In the genomic region with DNA sequence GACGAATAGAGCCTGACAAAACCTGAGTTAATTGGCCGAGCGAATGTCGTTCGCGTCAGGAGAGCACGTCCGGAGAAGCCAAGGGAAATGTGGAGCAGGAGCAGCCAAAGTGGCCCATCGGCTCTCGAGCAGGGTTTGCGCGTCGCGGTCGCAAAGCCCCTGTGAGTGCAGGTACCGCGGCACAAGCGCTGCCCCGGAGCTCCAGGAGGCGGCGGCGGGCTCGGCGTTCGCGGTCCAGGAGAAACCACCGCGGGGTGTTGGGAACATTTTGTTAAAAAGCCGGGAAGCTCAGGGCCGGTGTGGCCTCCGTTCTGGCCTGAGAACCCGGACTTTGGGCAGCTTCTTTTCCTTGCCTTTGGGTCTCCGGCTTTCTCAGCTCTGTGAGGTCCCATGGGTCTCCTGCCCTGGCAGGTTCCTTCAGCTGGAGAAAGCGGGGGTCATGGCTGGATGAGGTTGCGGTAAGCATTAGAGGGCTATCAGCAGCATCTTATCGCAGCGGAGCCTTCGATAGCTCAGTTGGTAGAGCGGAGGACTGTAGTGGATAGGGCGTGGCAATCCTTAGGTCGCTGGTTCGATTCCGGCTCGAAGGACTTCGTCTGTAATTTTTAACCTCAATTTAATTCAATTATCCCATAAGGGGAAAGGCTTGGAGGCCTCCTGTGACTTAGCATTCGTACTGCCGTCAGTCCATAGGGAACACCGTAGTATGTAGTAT, we compare ENCODE assay signal across 1 cellular context.
TF ChIP-seq lines count a peak whose summit lies in the region.

No MANE protein-coding gene starts in this region.

TF ChIP-seq in HepG2, 621 proteins besides CTCF, POLR2A, EP300 and RAD21 (continued from another document and continues in another):
- TF ChIP-seq IRF2 (CRISPR knock-in tag; IDR thresholded peaks at IDR 0.05) = peak; percentile 46
- TF ChIP-seq TEAD2 (CRISPR knock-in tag; IDR thresholded peaks at IDR 0.05) = no peak
- TF ChIP-seq ZNF430 (CRISPR knock-in tag; IDR thresholded peaks at IDR 0.05) = peak; percentile 71; the same call in 1 of the 2 replicates
- no peak for TF ChIP-seq ZNF512 (CRISPR knock-in tag; IDR thresholded peaks at IDR 0.05)
- TF ChIP-seq ZNF576 (CRISPR knock-in tag; IDR thresholded peaks at IDR 0.05) = no peak; the same call in 1 of the 2 replicates
- TF ChIP-seq, protein P1, sequence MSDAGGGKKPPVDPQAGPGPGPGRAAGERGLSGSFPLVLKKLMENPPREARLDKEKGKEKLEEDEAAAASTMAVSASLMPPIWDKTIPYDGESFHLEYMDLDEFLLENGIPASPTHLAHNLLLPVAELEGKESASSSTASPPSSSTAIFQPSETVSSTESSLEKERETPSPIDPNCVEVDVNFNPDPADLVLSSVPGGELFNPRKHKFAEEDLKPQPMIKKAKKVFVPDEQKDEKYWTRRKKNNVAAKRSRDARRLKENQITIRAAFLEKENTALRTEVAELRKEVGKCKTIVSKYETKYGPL (CRISPR knock-in tag; IDR thresholded peaks at IDR 0.05) = no peak
- peak; percentile 87 for TF ChIP-seq ZNF777 (CRISPR knock-in tag; IDR thresholded peaks at IDR 0.05)
- no peak for TF ChIP-seq ZNF672 (CRISPR knock-in tag; IDR thresholded peaks at IDR 0.05)
- peak; percentile 100 for TF ChIP-seq UBTF (CRISPR knock-in tag; IDR thresholded peaks at IDR 0.05)
- TF ChIP-seq KLF12 (CRISPR knock-in tag; IDR thresholded peaks at IDR 0.05; ENCODE audit: borderline replicate concordance) = peak; percentile 96
- peak; percentile 50; the same call in 1 of the 2 replicates for TF ChIP-seq ZNF879 (CRISPR knock-in tag; IDR thresholded peaks at IDR 0.05)
- 0 out of 2 replicates have a peak, but pooled peaks have one; percentile 40 for TF ChIP-seq PBX3 (CRISPR knock-in tag; IDR thresholded peaks at IDR 0.05; ENCODE audit: borderline replicate concordance)
- peak; percentile 94 for TF ChIP-seq KMT2B (CRISPR knock-in tag; IDR thresholded peaks at IDR 0.05)
- TF ChIP-seq ZNF768 (CRISPR knock-in tag; IDR thresholded peaks at IDR 0.05) = peak; percentile 49; the same call in 1 of the 2 replicates
- TF ChIP-seq THAP7 (CRISPR knock-in tag; IDR thresholded peaks at IDR 0.05) = peak; percentile 90; the same call in 1 of the 2 replicates
- TF ChIP-seq MXD4 (CRISPR knock-in tag; IDR thresholded peaks at IDR 0.05) = 0 out of 2 replicates have a peak, but pooled peaks have one; percentile 49
- TF ChIP-seq ZBTB7A (CRISPR knock-in tag; IDR thresholded peaks at IDR 0.05) = peak; percentile 96; the same call in 1 of the 2 replicates
- TF ChIP-seq NFKBIZ (CRISPR knock-in tag; IDR thresholded peaks at IDR 0.05) = peak; percentile 46; the same call in 1 of the 2 replicates
- peak; percentile 95 for TF ChIP-seq ZNF75D (CRISPR knock-in tag; IDR thresholded peaks at IDR 0.05; ENCODE audit: borderline replicate concordance)
- peak; percentile 59 for TF ChIP-seq CEBPG (CRISPR knock-in tag; IDR thresholded peaks at IDR 0.05)
- TF ChIP-seq ZFP41 (CRISPR knock-in tag; IDR thresholded peaks at IDR 0.05; ENCODE audit: borderline replicate concordance) = no peak
- TF ChIP-seq ZNF546 (CRISPR knock-in tag; conservative IDR thresholded peaks at IDR 0.05) = no peak
- TF ChIP-seq RNF219 (CRISPR knock-in tag; IDR thresholded peaks at IDR 0.05) = no peak; the same call in 1 of the 2 replicates
- peak; percentile 73; the same call in 1 of the 2 replicates for TF ChIP-seq ZNF317 (CRISPR knock-in tag; IDR thresholded peaks at IDR 0.05)
- 0 out of 2 replicates have a peak, but pooled peaks have one; percentile 27 for TF ChIP-seq ISX (CRISPR knock-in tag; conservative IDR thresholded peaks at IDR 0.05)
- no peak for TF ChIP-seq HNRNPH1 (optimal IDR thresholded peaks at IDR 0.05; ENCODE audit: low read depth, low read length)
- peak; percentile 55; the same call in 1 of the 2 replicates for TF ChIP-seq GATAD2A (CRISPR knock-in tag; IDR thresholded peaks at IDR 0.05)
- peak; percentile 46 for TF ChIP-seq HNF4A (CRISPR knock-in tag; IDR thresholded peaks at IDR 0.05)
- peak; percentile 51 for TF ChIP-seq SIX1 (CRISPR knock-in tag; IDR thresholded peaks at IDR 0.05; ENCODE audit: borderline replicate concordance)
- peak; percentile 78; the same call in 1 of the 2 replicates for TF ChIP-seq IRF9 (CRISPR knock-in tag; IDR thresholded peaks at IDR 0.05; ENCODE audit: borderline replicate concordance)
- TF ChIP-seq TOPORS (CRISPR knock-in tag; IDR thresholded peaks at IDR 0.05) = peak; percentile 68
- TF ChIP-seq TCF7L2 (IDR thresholded peaks at IDR 0.05; ENCODE audit: low read depth, low read length) = no peak
- no peak for TF ChIP-seq ZNF557 (CRISPR knock-in tag; IDR thresholded peaks at IDR 0.05)
- 0 out of 2 replicates have a peak, but pooled peaks have one; percentile 28 for TF ChIP-seq HCFC1 (IDR thresholded peaks at IDR 0.05; ENCODE audit: low read depth, low read length)
- TF ChIP-seq ZBTB25 (CRISPR knock-in tag; IDR thresholded peaks at IDR 0.05) = peak; percentile 54; the same call in 1 of the 2 replicates
- no peak for TF ChIP-seq NR3C1 (CRISPR knock-in tag; IDR thresholded peaks at IDR 0.05)
- peak; percentile 97 for TF ChIP-seq AGO1 (IDR thresholded peaks at IDR 0.05; ENCODE audit: low read depth, low read length, poor library complexity, severe bottlenecking)
- peak; percentile 20; the same call in 1 of the 2 replicates for TF ChIP-seq ZNF275 (CRISPR knock-in tag; IDR thresholded peaks at IDR 0.05; ENCODE audit: borderline replicate concordance)
- 0 out of 2 replicates have a peak, but pooled peaks have one; percentile 25 for TF ChIP-seq SNAPC5 (CRISPR knock-in tag; IDR thresholded peaks at IDR 0.05; ENCODE audit: borderline replicate concordance)
- TF ChIP-seq ZBTB33 (CRISPR knock-in tag; IDR thresholded peaks at IDR 0.05) = peak; percentile 75; the same call in 1 of the 2 replicates
- TF ChIP-seq, protein P2, sequence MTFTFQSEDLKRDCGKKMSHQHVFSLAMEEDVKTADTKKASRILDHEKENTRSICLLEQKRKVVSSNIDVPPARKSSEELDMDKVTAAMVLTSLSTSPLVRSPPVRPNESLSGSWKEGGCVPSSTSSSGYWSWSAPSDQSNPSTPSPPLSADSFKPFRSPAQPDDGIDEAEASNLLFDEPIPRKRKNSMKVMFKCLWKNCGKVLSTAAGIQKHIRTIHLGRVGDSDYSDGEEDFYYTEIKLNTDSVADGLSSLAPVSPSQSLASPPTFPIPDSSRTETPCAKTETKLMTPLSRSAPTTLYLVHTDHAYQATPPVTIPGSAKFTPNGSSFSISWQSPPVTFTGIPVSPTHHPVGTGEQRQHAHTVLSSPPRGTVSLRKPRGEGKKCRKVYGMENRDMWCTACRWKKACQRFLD (CRISPR knock-in tag; IDR thresholded peaks at IDR 0.05; ENCODE audit: borderline replicate concordance) = peak; percentile 79; the same call in 1 of the 2 replicates
- TF ChIP-seq ZNF343 (CRISPR knock-in tag; IDR thresholded peaks at IDR 0.05) = no peak
- TF ChIP-seq PTBP1 (IDR thresholded peaks at IDR 0.05; ENCODE audit: low read depth, low read length, poor library complexity, severe bottlenecking) = peak; percentile 56
